In genomic region chr11:36289226-36289852, GRCh38 we compare ENCODE assay signal across 8 cellular contexts. TPM values are rescaled to one million over a fixed set of nuclear protein-coding genes. Genes with fewer than 3 reads are reported as not detected.
DNase-seq lines count a peak whose midpoint lies in the region; ATAC-seq and TF ChIP-seq lines count a peak whose summit lies in the region.

Gene COMMD9 (minus strand): TSS chr11:36289424. CDS start chr11:36289412, 12 bp downstream.

- peak within 1 kb of the TSS; percentile 61 for H3K4me3 ChIP-seq in A673 (ENCODE audit: low read depth, low read length, poor library complexity, severe bottlenecking)
- H3K4me3 ChIP-seq in breast epithelium: peak within 1 kb of the TSS; percentile 66 to 80 (median 66)
- peak within 1 kb of the TSS; percentile 62 for H3K4me3 ChIP-seq in iPS-18c (ENCODE audit: insufficient read depth, low read depth, low read length)
- peak within 1 kb of the TSS; percentile 87 to 95 (median 89) for H3K4me3 ChIP-seq in skeletal muscle tissue (ENCODE audit: low read length in 3 of 3)

- CTCF ChIA-PET in A673 (lab: Charles Lee): interaction anchor here (0.8 to 5.4 kb wide), 2 partner anchors 190 to 468 kb away, joined by 9 to 49 read pairs; no protein-coding TSS in a partner anchor

- TF ChIP-seq POLR2A in breast epithelium (IDR thresholded peaks at IDR 0.05): peak; percentile 37

- H3K36me3 ChIP-seq in A673 (ENCODE audit: insufficient read depth, low read length, poor library complexity, severe bottlenecking) (no peaks in the 10 kb centered on the region), breast epithelium (no peaks in the 10 kb centered on the region), skeletal muscle tissue (ENCODE audit: control insufficient read depth in 3 of 3, insufficient read depth in 3 of 3, low read length in 3 of 3) (no peaks in the 10 kb centered on the region)

- H3K4me1 ChIP-seq in A673 (ENCODE audit: insufficient read depth, low read length, poor library complexity, severe bottlenecking) (peaks cover 17% of the 10 kb centered on the region), breast epithelium (no peaks in the 10 kb centered on the region), skeletal muscle tissue (ENCODE audit: control insufficient read depth in 3 of 3, insufficient read depth in 3 of 3, low read length in 3 of 3) (peaks cover 2 to 20% (median 17%) of the 10 kb centered on the region in 3 donors)

- POLR2A ChIA-PET in A673 (lab: Charles Lee; ENCODE audit: low non-redundant PET): interaction anchor here (1.0 kb wide), 1 partner anchor 191 kb away, joined by 3 read pairs; no protein-coding TSS in a partner anchor

- peak within 1 kb of the TSS; percentile 39 for H3K27ac ChIP-seq in A673 (ENCODE audit: low read depth, low read length, poor library complexity, severe bottlenecking)
- peak within 1 kb of the TSS; percentile 55; the same call in 1 of the 2 replicates for H3K27ac ChIP-seq in VCaP
- H3K27ac ChIP-seq in breast epithelium: peak within 1 kb of the TSS; percentile 36 to 53
- H3K27ac ChIP-seq in skeletal muscle tissue (ENCODE audit: low read depth, low read length): peak within 1 kb of the TSS; percentile 3

- ATAC-seq in GM18868 (IDR thresholded peaks at IDR 0.05; ENCODE audit: unreplicated experiment): peak; percentile 98
- peak; percentile 99 for ATAC-seq in HG03108 (IDR thresholded peaks at IDR 0.05; ENCODE audit: unreplicated experiment)

- H3K27me3 ChIP-seq in A673 (replicated peaks; ENCODE audit: insufficient read depth, low read depth, low read length, poor library complexity) (no peaks in the 10 kb centered on the region), breast epithelium (no peaks in the 10 kb centered on the region), skeletal muscle tissue (ENCODE audit: control insufficient read depth in 3 of 3, insufficient read depth in 3 of 3, low read length in 3 of 3) (no peaks in the 10 kb centered on the region)

- TF ChIP-seq CTCF in A673 (conservative IDR thresholded peaks at IDR 0.05; ENCODE audit: low read depth, low read length): no peak
- no peak for TF ChIP-seq CTCF in VCaP (conservative IDR thresholded peaks at IDR 0.05)
- no peak for TF ChIP-seq CTCF in breast epithelium (IDR thresholded peaks at IDR 0.05)

- DNase-seq in A673 (ENCODE audit: low spot score): peak; percentile 100
- DNase-seq in NCI-H2196 (lab: John Stamatoyannopoulos, UW; ENCODE audit: unreplicated experiment): peak; percentile 95
- peak; percentile 94 to 95 for DNase-seq in breast epithelium (ENCODE audit: low spot score in 2 of 2)

- TSS peak; percentile 76 for BruUV-seq in A673 (replicated peaks; lab: Mats Ljungman, UMichigan)

- intact Hi-C loops in A673 (cut with micrococcal nuclease; ENCODE audit: unreplicated experiment): no loop called here
- intact Hi-C loops in breast epithelium (cut with DNase I; ENCODE audit: low total_unique reads): no loop called here

- H3K9me3 ChIP-seq in A673 (ENCODE audit: low read depth, low read length, poor library complexity, severe bottlenecking) (no peaks in the 10 kb centered on the region), breast epithelium (no peaks in the 10 kb centered on the region), iPS-18c (ENCODE audit: control insufficient read depth, insufficient read depth, low read length) (no peaks in the 10 kb centered on the region), skeletal muscle tissue (ENCODE audit: control insufficient read depth in 3 of 3, low read length in 3 of 3) (no peaks in the 10 kb centered on the region)

- peak within 1 kb of the TSS; percentile 69 to 91 (median 84) for H3K9ac ChIP-seq in skeletal muscle tissue (ENCODE audit: low read depth in 1 of 3, low read length in 3 of 3)

RNA-seq across cellular contexts. Expression of gene COMMD9, which starts in this region (rescaled TPM):
- total RNA-seq in A673 (2021) (147 and 154 TPM in 2 replicates), breast epithelium (10 to 100 TPM; 38.3 to 61.6 (median 53.6) TPM), skeletal muscle tissue (38.1 TPM)

Comparison
In these comparisons a context has a peak if more than half of its experiments do, and no peak if none do; other contexts are left out.
1. Peak in every context shown above with its lines: DNase-seq, ATAC-seq, H3K4me3 ChIP-seq and H3K27ac ChIP-seq.
2. H3K27ac ChIP-seq: peak in every context shown above with its lines; median percentile 55 in VCaP; 44 in breast epithelium; 39 in A673; 3 in skeletal muscle tissue.